ENCODE assay signal across 11 cellular contexts in genomic region chr11:64313491-64314145, GRCh38. TPM values are rescaled to one million over a fixed set of nuclear protein-coding genes. Genes with fewer than 3 reads are reported as not detected.
DNase-seq lines count a peak whose midpoint lies in the region; ATAC-seq and TF ChIP-seq lines count a peak whose summit lies in the region.
"Had no signal": no experiment of that assay in that cellular context is flagged by ENCODE, and none has a peak within 500 bp of the region (broad histone marks: within the 10 kb centered on the region; RNA-seq: fewer than 3 reads in every experiment).

No MANE protein-coding gene starts in this region.

- H3K4me1 ChIP-seq in urinary bladder (ENCODE audit: insufficient read depth), result no peaks in the 10 kb centered on the region

- no peaks in the 10 kb centered on the region for H3K9me3 Mint-ChIP-seq in activated T-cell treated with anti-CD3 and anti-CD28 coated beads, Interleukin-2, amount 50 U/mL, for 24 hours
- H3K9me3 Mint-ChIP-seq in activated T-cell treated with anti-CD3 and anti-CD28 coated beads, Interleukin-2, amount 50 U/mL, for 72 hours, result no peaks in the 10 kb centered on the region
- H3K9me3 Mint-ChIP-seq in endothelial cell (ENCODE audit: unreplicated experiment) (no peaks in the 10 kb centered on the region), nephron (no peaks in the 10 kb centered on the region)

- no peak for ATAC-seq in activated T-cell treated with anti-CD3 and anti-CD28 coated beads, Interleukin-2, amount 50 U/mL, for 72 hours (replicated peaks in 1 of 2)
- ATAC-seq in HG02973 (IDR thresholded peaks at IDR 0.05; ENCODE audit: unreplicated experiment), result no peak
- ATAC-seq: sciatic nerve had no signal

- H3K4me3 ChIP-seq in urinary bladder (ENCODE audit: low read depth, low read length), result no peak overlapping the region

- H3K27ac ChIP-seq in urinary bladder (ENCODE audit: low read depth), result peak overlapping the region; percentile 55

- no peak overlapping the region for H3K4me3 Mint-ChIP-seq in activated T-cell treated with anti-CD3 and anti-CD28 coated beads, Interleukin-2, amount 50 U/mL, for 24 hours
- no peak overlapping the region for H3K4me3 Mint-ChIP-seq in activated T-cell treated with anti-CD3 and anti-CD28 coated beads, Interleukin-2, amount 50 U/mL, for 72 hours
- H3K4me3 Mint-ChIP-seq in endothelial cell (ENCODE audit: unreplicated experiment) (no peak overlapping the region), nephron (peak overlapping the region; percentile 23 to 76 (median 72))

- WGBS in urinary bladder, result 66% methylated on average over 18 of the region's 18 CpGs

- H3K36me3 ChIP-seq in urinary bladder (ENCODE audit: insufficient read depth), result no peaks in the 10 kb centered on the region

- H3K4me1 Mint-ChIP-seq in activated T-cell treated with anti-CD3 and anti-CD28 coated beads, Interleukin-2, amount 50 U/mL, for 24 hours (ENCODE audit: low read depth), result peaks cover 47% of the 10 kb centered on the region
- H3K4me1 Mint-ChIP-seq in activated T-cell treated with anti-CD3 and anti-CD28 coated beads, Interleukin-2, amount 50 U/mL, for 72 hours (ENCODE audit: low read depth), result peaks cover 44% of the 10 kb centered on the region
- H3K4me1 Mint-ChIP-seq in endothelial cell (ENCODE audit: unreplicated experiment) (peaks cover 16% of the 10 kb centered on the region), nephron (peaks cover 14% of the 10 kb centered on the region)

- H3K27me3 Mint-ChIP-seq in activated T-cell treated with anti-CD3 and anti-CD28 coated beads, Interleukin-2, amount 50 U/mL, for 24 hours, result no peaks in the 10 kb centered on the region
- no peaks in the 10 kb centered on the region for H3K27me3 Mint-ChIP-seq in activated T-cell treated with anti-CD3 and anti-CD28 coated beads, Interleukin-2, amount 50 U/mL, for 72 hours (ENCODE audit: low read depth)
- H3K27me3 Mint-ChIP-seq in endothelial cell (ENCODE audit: unreplicated experiment) (peaks cover 11% of the 10 kb centered on the region), nephron (ENCODE audit: low read depth) (no peaks in the 10 kb centered on the region)

- no peak for TF ChIP-seq CTCF in endothelial cell (IDR thresholded peaks at IDR 0.05; ENCODE audit: unreplicated experiment)
- no peak for TF ChIP-seq CTCF in nephron (IDR thresholded peaks at IDR 0.05; ENCODE audit: unreplicated experiment in 3 of 3)

- peaks cover 76% of the 10 kb centered on the region for H3K36me3 Mint-ChIP-seq in activated T-cell treated with anti-CD3 and anti-CD28 coated beads, Interleukin-2, amount 50 U/mL, for 24 hours (ENCODE audit: low read depth)
- peaks cover 2 to 4% of the 10 kb centered on the region in 2 donors for H3K36me3 Mint-ChIP-seq in activated T-cell treated with anti-CD3 and anti-CD28 coated beads, Interleukin-2, amount 50 U/mL, for 72 hours (ENCODE audit: insufficient read depth in 2 of 2)
- H3K36me3 Mint-ChIP-seq in endothelial cell (ENCODE audit: low read depth, unreplicated experiment), result peaks cover 17% of the 10 kb centered on the region
- H3K36me3 Mint-ChIP-seq in nephron (ENCODE audit: low read depth), result peaks cover 16% of the 10 kb centered on the region

- no peak for DNase-seq in activated T-cell treated with anti-CD3 and anti-CD28 coated beads, Interleukin-2, amount 50 U/mL, for 24 hours
- no peak for DNase-seq in activated T-cell treated with anti-CD3 and anti-CD28 coated beads, Interleukin-2, amount 50 U/mL, for 72 hours
- no peak for DNase-seq in endothelial cell (ENCODE audit: low spot score)
- no peak for DNase-seq in superior temporal gyrus (ENCODE audit: extremely low spot score)
- DNase-seq in stimulated activated CD8-positive, alpha-beta memory T cell treated with anti-CD3 and anti-CD28 coated beads, Interleukin-4, amount 100 ng/mL, for 48 hours, result no peak
- DNase-seq: activated CD4-positive, alpha-beta T cell treated with anti-CD3 and anti-CD28 coated beads for 48 hours; NCI-H1694 treated with DMSO at 0.1 percent for 48 hours had no signal

- H3K27ac Mint-ChIP-seq in activated T-cell treated with anti-CD3 and anti-CD28 coated beads, Interleukin-2, amount 50 U/mL, for 24 hours, result peak overlapping the region; percentile 85
- no peak overlapping the region for H3K27ac Mint-ChIP-seq in activated T-cell treated with anti-CD3 and anti-CD28 coated beads, Interleukin-2, amount 50 U/mL, for 72 hours
- H3K27ac Mint-ChIP-seq in endothelial cell (ENCODE audit: unreplicated experiment) (peak overlapping the region; percentile 6), nephron (peak overlapping the region in 2 of 3 experiments; percentile 6 to 94)

RNA-seq across cellular contexts. Expression of gene TRMT112, which starts 3.7 kb away (rescaled TPM):
- total RNA-seq in activated T-cell treated with anti-CD3 and anti-CD28 coated beads, Interleukin-2, amount 50 U/mL, for 72 hours, result 100 to 1,000 TPM; 145 to 154 TPM
- total RNA-seq in endothelial cell (ENCODE audit: unreplicated experiment), result 138 TPM
- total RNA-seq in urinary bladder, result 124 TPM
- 245 TPM for polyA plus RNA-seq in urinary bladder

RNA-seq across cellular contexts. Expression of gene PRDX5, which starts 4.3 kb away (rescaled TPM):
- 100 to 1,000 TPM; 134 to 138 TPM for total RNA-seq in activated T-cell treated with anti-CD3 and anti-CD28 coated beads, Interleukin-2, amount 50 U/mL, for 72 hours
- total RNA-seq in endothelial cell (ENCODE audit: unreplicated experiment) (264 TPM), urinary bladder (69.0 TPM)
- polyA plus RNA-seq in urinary bladder, result 294 TPM

RNA-seq across cellular contexts. Expression of gene ESRRA, which starts 8.3 kb away (rescaled TPM):
- 10 to 100 TPM; 40.5 to 42.4 TPM for total RNA-seq in activated T-cell treated with anti-CD3 and anti-CD28 coated beads, Interleukin-2, amount 50 U/mL, for 72 hours
- 42.3 TPM for total RNA-seq in endothelial cell (ENCODE audit: unreplicated experiment)
- total RNA-seq in urinary bladder, result 13.3 TPM
- 53.2 TPM for polyA plus RNA-seq in urinary bladder

RNA-seq across cellular contexts. Expression of gene CATSPERZ, which starts 13.5 kb away (rescaled TPM):
- total RNA-seq in activated T-cell treated with anti-CD3 and anti-CD28 coated beads, Interleukin-2, amount 50 U/mL, for 72 hours, result 1 to 10 TPM in 1 of 2 donors, under 1 TPM in 1; 0.53 to 1.1 TPM
- total RNA-seq in endothelial cell (ENCODE audit: unreplicated experiment) (0.38 TPM), urinary bladder (not detected)
- polyA plus RNA-seq in urinary bladder, result 0.29 TPM
- total RNA-seq: sciatic nerve had no signal

RNA-seq across cellular contexts. Expression of gene KCNK4, which starts 22.5 kb away (rescaled TPM):
- under 1 TPM in 1 of 2 donors, not detected in 1; 0.35 TPM for total RNA-seq in activated T-cell treated with anti-CD3 and anti-CD28 coated beads, Interleukin-2, amount 50 U/mL, for 72 hours
- total RNA-seq in endothelial cell (ENCODE audit: unreplicated experiment), result 0.36 TPM
- total RNA-seq in urinary bladder, result not detected
- polyA plus RNA-seq in urinary bladder, result 0.13 TPM
- total RNA-seq: sciatic nerve had no signal

Comparison
In these comparisons a context has a peak if more than half of its experiments do, and no peak if none do; other contexts are left out.
1. H3K4me3 Mint-ChIP-seq: peak in nephron (3 of 3); none in activated T-cell treated with anti-CD3 and anti-CD28 coated beads, Interleukin-2, amount 50 U/mL, for 24 hours (single experiment), activated T-cell treated with anti-CD3 and anti-CD28 coated beads, Interleukin-2, amount 50 U/mL, for 72 hours (0 of 2) and endothelial cell (single experiment).